ENCODE assay signal across 1 cellular context in genomic region chrX:70485466-70485865, GRCh38.
TF ChIP-seq lines count a peak whose summit lies in the region.

No MANE protein-coding gene starts in this region.

TF ChIP-seq in WTC11, 78 proteins besides CTCF, POLR2A, EP300 and RAD21 (continued from another document):
- TF ChIP-seq, protein P1, sequence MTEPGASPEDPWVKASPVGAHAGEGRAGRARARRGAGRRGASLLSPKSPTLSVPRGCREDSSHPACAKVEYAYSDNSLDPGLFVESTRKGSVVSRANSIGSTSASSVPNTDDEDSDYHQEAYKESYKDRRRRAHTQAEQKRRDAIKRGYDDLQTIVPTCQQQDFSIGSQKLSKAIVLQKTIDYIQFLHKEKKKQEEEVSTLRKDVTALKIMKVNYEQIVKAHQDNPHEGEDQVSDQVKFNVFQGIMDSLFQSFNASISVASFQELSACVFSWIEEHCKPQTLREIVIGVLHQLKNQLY (CRISPR knock-in tag; IDR thresholded peaks at IDR 0.05), result no peak
- no peak for TF ChIP-seq IRF2 (CRISPR knock-in tag; IDR thresholded peaks at IDR 0.05; ENCODE audit: borderline replicate concordance, low read depth)
- no peak for TF ChIP-seq ZNF512 (CRISPR knock-in tag; IDR thresholded peaks at IDR 0.05; ENCODE audit: borderline replicate concordance)
- no peak for TF ChIP-seq JAZF1 (CRISPR knock-in tag; IDR thresholded peaks at IDR 0.05)
TF ChIP-seq in WTC11: peak in this region for 0.
